ENCODE assay signal across 24 cellular contexts in genomic region chr12:93234641-93235040, GRCh38.
A peak's percentile ranks its signal among the peaks of the same experiment; 100 is the strongest.
DNase-seq lines count a peak whose midpoint lies in the region; ATAC-seq, FAIRE-seq and TF ChIP-seq lines count a peak whose summit lies in the region.
"Had no signal": no experiment of that assay in that cellular context is flagged by ENCODE, and none has a peak within 500 bp of the region (broad histone marks: within the 10 kb centered on the region; RNA-seq: fewer than 3 reads in every experiment).

No MANE protein-coding gene starts in this region.

- H4K20me1 ChIP-seq in PC-3 (ENCODE audit: low read length): no peaks in the 10 kb centered on the region

- CTCF ChIA-PET in A549 (lab: Yijun Ruan, JAX): no interaction called here
- CTCF ChIA-PET in PC-3 (lab: Charles Lee): no interaction called here
- CTCF ChIA-PET in activated CD8-positive, alpha-beta T cell treated with anti-CD3 and anti-CD28 coated beads, Interleukin-2, amount 10 ng/mL, durations not matched to agents 7 days and 5 days (lab: Charles Lee): interaction anchor here (1.6 kb wide), 1 partner anchor 10 kb away, joined by 5 read pairs; no protein-coding TSS in a partner anchor

- H3F3A ChIP-seq in PC-3 (ENCODE audit: low read length, unreplicated experiment): no peaks in the 10 kb centered on the region

- H3K27ac Mint-ChIP-seq in activated CD8-positive, alpha-beta T cell treated with anti-CD3 and anti-CD28 coated beads, Interleukin-2, amount 10 ng/mL, durations not matched to agents 7 days and 5 days: no peak overlapping the region
- H3K27ac Mint-ChIP-seq: activated naive CD8-positive, alpha-beta T cell treated with anti-CD3 and anti-CD28 coated beads for 36 hours; CD8-positive, alpha-beta T cell; HFFc6; mesothelial cell of epicardium; progenitor cell of endocrine pancreas had no signal

- H2AFZ ChIP-seq in PC-3 (ENCODE audit: low read length): no peak overlapping the region
- H2AFZ ChIP-seq in mesenchymal stem cell (ENCODE audit: low read depth, low read length): no peak overlapping the region

- H3K4me1 ChIP-seq in A549 (peaks cover 6% of the 10 kb centered on the region; the same call in 2 of the 3 replicates), PC-3 (ENCODE audit: insufficient read depth, low read length) (peaks cover 18% of the 10 kb centered on the region), right lobe of liver (peaks cover 0 to 36% (median 7%) of the 10 kb centered on the region in 4 donors), mesenchymal stem cell (ENCODE audit: control insufficient read depth, insufficient read depth, low read depth, low read length) (no peaks in the 10 kb centered on the region)
- H3K4me1 ChIP-seq: colonic mucosa had no signal

- no TSS peak for BruUV-seq in PC-3 (replicated peaks; lab: Mats Ljungman, UMichigan)

- no peak for FAIRE-seq in A549 (lab: Jason Lieb, UNC)
- FAIRE-seq: urothelium cell line had no signal

- H3K79me1 ChIP-seq in mesenchymal stem cell (replicated peaks; ENCODE audit: low read length, poor library complexity, severe bottlenecking): no peaks in the 10 kb centered on the region

- WGBS in A549 (ENCODE audit: missing lambda C conversion rate): 65% methylated on average over 1 of the region's 1 CpG
- 14% methylated on average over 1 of the region's 1 CpG for WGBS in right lobe of liver (ENCODE audit: insufficient coverage, low coverage, low lambda C conversion rate, missing lambda C conversion rate)
- 95% methylated on average over 1 of the region's 1 CpG for WGBS in mesenchymal stem cell

- H3K79me2 ChIP-seq in PC-3 (ENCODE audit: low read length): no peaks in the 10 kb centered on the region

- H3K9ac ChIP-seq in PC-3 (ENCODE audit: low read length): no peak overlapping the region
- H3K9ac ChIP-seq in mesenchymal stem cell (ENCODE audit: low read length): no peak overlapping the region
- H3K9ac ChIP-seq: KMS-11 had no signal

- H4K8ac ChIP-seq in mesenchymal stem cell (ENCODE audit: low read length): no peak overlapping the region

- no peak overlapping the region for H3K18ac ChIP-seq in mesenchymal stem cell (ENCODE audit: low read depth in 1 of 2, low read length in 2 of 2)

- H3K4me2 ChIP-seq in A549 (no peak overlapping the region), PC-3 (ENCODE audit: low read length) (0 out of 2 replicates have a peak overlapping the region, but pooled peaks have one; percentile 0), mesenchymal stem cell (ENCODE audit: low read length, poor library complexity, severe bottlenecking) (no peak overlapping the region)
- H3K4me2 ChIP-seq: KMS-11, smooth muscle cell had no signal

- no peak overlapping the region for H3K4me3 Mint-ChIP-seq in activated CD8-positive, alpha-beta T cell treated with anti-CD3 and anti-CD28 coated beads, Interleukin-2, amount 10 ng/mL, durations not matched to agents 7 days and 5 days
- H3K4me3 Mint-ChIP-seq: activated naive CD8-positive, alpha-beta T cell treated with anti-CD3 and anti-CD28 coated beads for 36 hours; CD8-positive, alpha-beta T cell; HFFc6; mesothelial cell of epicardium had no signal

- ATAC-seq in A549 (no peak), PC-3 (peak; percentile 73), right lobe of liver (peak; percentile 64 to 80 (median 75)), HG02610 (IDR thresholded peaks at IDR 0.05; ENCODE audit: unreplicated experiment) (no peak)
- ATAC-seq in activated CD8-positive, alpha-beta T cell treated with anti-CD3 and anti-CD28 coated beads, Interleukin-2, amount 10 ng/mL, durations not matched to agents 7 days and 5 days: no peak
- ATAC-seq: activated CD4-positive, CD25-positive, alpha-beta regulatory T cell treated with anti-CD3 and anti-CD28 coated beads, Interleukin-2, amount 50 U/mL, for 24 hours; CD8-positive, alpha-beta T cell; foreskin keratinocyte; SK-N-SH treated with all-trans-retinoic acid at 6 μM for 48 hours had no signal

- peaks cover 5% of the 10 kb centered on the region; the same call in 1 of the 3 replicates for H3K9me3 ChIP-seq in A549
- no peaks in the 10 kb centered on the region for H3K9me3 ChIP-seq in PC-3 (ENCODE audit: low read length)
- H3K9me3 ChIP-seq in right lobe of liver: no peaks in the 10 kb centered on the region
- no peaks in the 10 kb centered on the region for H3K9me3 ChIP-seq in mesenchymal stem cell (ENCODE audit: control insufficient read depth, low read length)
- H3K9me3 ChIP-seq: colonic mucosa had no signal

- no peak overlapping the region for H2BK120ac ChIP-seq in mesenchymal stem cell (ENCODE audit: low read depth, low read length)

- TF ChIP-seq CTCF in A549 (IDR thresholded peaks at IDR 0.05) (no peak), PC-3 (conservative IDR thresholded peaks at IDR 0.05; ENCODE audit: low read depth, low read length) (no peak), right lobe of liver (IDR thresholded peaks at IDR 0.05) (no peak)

- H2BK12ac ChIP-seq in mesenchymal stem cell (ENCODE audit: low read length in 2 of 2): peak overlapping the region in 1 of 2 experiments; percentile 45

- no peaks in the 10 kb centered on the region for H3K27me3 Mint-ChIP-seq in activated CD8-positive, alpha-beta T cell treated with anti-CD3 and anti-CD28 coated beads, Interleukin-2, amount 10 ng/mL, durations not matched to agents 7 days and 5 days (ENCODE audit: low read depth)
- H3K27me3 Mint-ChIP-seq: activated naive CD8-positive, alpha-beta T cell treated with anti-CD3 and anti-CD28 coated beads for 36 hours; progenitor cell of endocrine pancreas had no signal

- H3K9me2 ChIP-seq in PC-3 (replicated peaks; ENCODE audit: low read length): no peaks in the 10 kb centered on the region

- no peak for TF ChIP-seq POLR2A in A549 (IDR thresholded peaks at IDR 0.05; ENCODE audit: low read length)
- no peak for TF ChIP-seq POLR2A in right lobe of liver (IDR thresholded peaks at IDR 0.05)

- no peak overlapping the region for H2BK15ac ChIP-seq in mesenchymal stem cell (ENCODE audit: low read depth, poor library complexity, severe bottlenecking)

- H3K9me3 Mint-ChIP-seq in activated CD8-positive, alpha-beta T cell treated with anti-CD3 and anti-CD28 coated beads, Interleukin-2, amount 10 ng/mL, durations not matched to agents 7 days and 5 days (ENCODE audit: insufficient read depth): no peaks in the 10 kb centered on the region

- H3K4me1 Mint-ChIP-seq in activated CD8-positive, alpha-beta T cell treated with anti-CD3 and anti-CD28 coated beads, Interleukin-2, amount 10 ng/mL, durations not matched to agents 7 days and 5 days (ENCODE audit: low read depth): no peaks in the 10 kb centered on the region
- H3K4me1 Mint-ChIP-seq: activated naive CD8-positive, alpha-beta T cell treated with anti-CD3 and anti-CD28 coated beads for 36 hours had no signal

- H3K4me3 ChIP-seq in A549 (no peak overlapping the region), PC-3 (ENCODE audit: low read length) (no peak overlapping the region), right lobe of liver (no peak overlapping the region), mesenchymal stem cell (ENCODE audit: insufficient read depth in 1 of 2, low read depth in 1 of 2, low read length in 2 of 2) (no peak overlapping the region)
- H3K4me3 ChIP-seq: colonic mucosa, smooth muscle cell had no signal

- no peak for TF ChIP-seq EP300 in A549 (IDR thresholded peaks at IDR 0.05)

- H3K36me3 ChIP-seq in PC-3 (ENCODE audit: low read depth, low read length) (peaks cover 4% of the 10 kb centered on the region; the same call in 1 of the 2 replicates), right lobe of liver (no peaks in the 10 kb centered on the region), mesenchymal stem cell (ENCODE audit: control insufficient read depth in 1 of 2, insufficient read depth in 2 of 2, low read depth in 1 of 2, low read length in 2 of 2) (no peaks in the 10 kb centered on the region)
- H3K36me3 ChIP-seq: brain microvascular endothelial cell, colonic mucosa had no signal

- intact Hi-C loops in PC-3 (cut with micrococcal nuclease): no loop called here
- intact Hi-C loops in right lobe of liver (cut with DNase I): loop anchor here in 1 of 2 donors (10.0 kb wide), 1 partner anchor 80 kb away; no protein-coding TSS in a partner anchor

- no peak overlapping the region for H3K27ac ChIP-seq in A549
- H3K27ac ChIP-seq in PC-3 (ENCODE audit: low read length): peak overlapping the region; percentile 69
- peak overlapping the region in 2 of 3 donors; percentile 24 to 60 for H3K27ac ChIP-seq in right lobe of liver
- no peak overlapping the region for H3K27ac ChIP-seq in mesenchymal stem cell (ENCODE audit: low read length, poor library complexity, severe bottlenecking)
- H3K27ac ChIP-seq: brain microvascular endothelial cell, colonic mucosa, foreskin keratinocyte, KMS-11 had no signal

- DNase-seq in A549 (ENCODE audit: low read depth in 1 of 2, low spot score in 1 of 2) (no peak), NCI-H1092 treated with DMSO at 0.1 percent for 48 hours (lab: John Stamatoyannopoulos, UW) (peak; percentile 51), PC-3 (peak; percentile 58), right lobe of liver (peak; percentile 74 to 92 (median 92)), T-helper 9 cell (no peak), mesenchymal stem cell (no peak)
- no peak for DNase-seq in activated CD8-positive, alpha-beta T cell treated with anti-CD3 and anti-CD28 coated beads, Interleukin-2, amount 10 ng/mL, durations not matched to agents 7 days and 5 days
- DNase-seq: activated naive CD8-positive, alpha-beta T cell treated with anti-CD3 and anti-CD28 coated beads for 36 hours; brain microvascular endothelial cell; CD8-positive, alpha-beta T cell; colonic mucosa; foreskin keratinocyte; HFFc6; hippocampal formation; islet precursor cell; NCI-H2227 treated with DMSO at 0.1 percent for 48 hours had no signal

- no peak for TF ChIP-seq RAD21 in A549 (conservative IDR thresholded peaks at IDR 0.05 in 1 of 2, IDR thresholded peaks at IDR 0.05 in 1 of 2)

- no peaks in the 10 kb centered on the region for H3K27me3 ChIP-seq in PC-3 (ENCODE audit: low read length)
- no peaks in the 10 kb centered on the region for H3K27me3 ChIP-seq in right lobe of liver
- H3K27me3 ChIP-seq in mesenchymal stem cell (ENCODE audit: control insufficient read depth in 1 of 2, insufficient read depth in 1 of 2, low read length in 2 of 2): no peaks in the 10 kb centered on the region
- H3K27me3 ChIP-seq: brain microvascular endothelial cell, colonic mucosa, foreskin keratinocyte had no signal

- POLR2A ChIA-PET in A549 (lab: Yijun Ruan, JAX): no interaction called here
- POLR2A ChIA-PET in PC-3 (lab: Charles Lee; ENCODE audit: unreplicated experiment): no interaction called here
- POLR2A ChIA-PET in activated CD8-positive, alpha-beta T cell treated with anti-CD3 and anti-CD28 coated beads, Interleukin-2, amount 10 ng/mL, durations not matched to agents 7 days and 5 days (lab: Charles Lee): no interaction called here

- H2AK5ac ChIP-seq in mesenchymal stem cell (ENCODE audit: low read length, severe bottlenecking): no peak overlapping the region

- H3K14ac ChIP-seq in mesenchymal stem cell (ENCODE audit: low read length in 2 of 2): no peak overlapping the region

- H3K4ac ChIP-seq in mesenchymal stem cell (ENCODE audit: low read depth in 1 of 2, low read length in 2 of 2): no peak overlapping the region

- no peaks in the 10 kb centered on the region for H3K36me3 Mint-ChIP-seq in activated CD8-positive, alpha-beta T cell treated with anti-CD3 and anti-CD28 coated beads, Interleukin-2, amount 10 ng/mL, durations not matched to agents 7 days and 5 days (ENCODE audit: low read depth)
- H3K36me3 Mint-ChIP-seq: CD8-positive, alpha-beta T cell had no signal

- H4K91ac ChIP-seq in mesenchymal stem cell (ENCODE audit: low read length): no peak overlapping the region

- H2BK5ac ChIP-seq in mesenchymal stem cell (ENCODE audit: low read depth, low read length, poor library complexity, severe bottlenecking): no peak overlapping the region

- H3K23ac ChIP-seq in mesenchymal stem cell (ENCODE audit: low read length in 2 of 2): no peak overlapping the region

Comparison
In these comparisons a context has a peak if more than half of its experiments do, and no peak if none do; other contexts are left out.
1. ATAC-seq: peak in PC-3 (single experiment) and right lobe of liver (4 of 4); none in A549 (0 of 2), activated CD8-positive, alpha-beta T cell treated with anti-CD3 and anti-CD28 coated beads, Interleukin-2, amount 10 ng/mL, durations not matched to agents 7 days and 5 days (single experiment) and HG02610 (single experiment).
2. DNase-seq: peak in NCI-H1092 treated with DMSO at 0.1 percent for 48 hours (single experiment), PC-3 (single experiment) and right lobe of liver (3 of 3); none in A549 (0 of 2), T-helper 9 cell (single experiment), activated CD8-positive, alpha-beta T cell treated with anti-CD3 and anti-CD28 coated beads, Interleukin-2, amount 10 ng/mL, durations not matched to agents 7 days and 5 days (single experiment) and mesenchymal stem cell (single experiment).
3. H3K27ac ChIP-seq: peak in PC-3 (single experiment) and right lobe of liver (2 of 3); none in A549 (0 of 2) and mesenchymal stem cell (single experiment).